ENCODE assay signal across 1 cellular context in genomic region chr2:214378455-214379103, GRCh38.
TF ChIP-seq lines count a peak whose summit lies in the region.

No MANE protein-coding gene starts in this region.

TF ChIP-seq in Ishikawa, 13 proteins besides CTCF, POLR2A, EP300 and RAD21 (continued from another document):
- TF ChIP-seq REST (IDR thresholded peaks at IDR 0.05; ENCODE audit: low read depth), result no peak
